ENCODE assay signal across 8 cellular contexts in genomic region chr5:124649548-124650501, GRCh38.
DNase-seq lines count a peak whose midpoint lies in the region; ATAC-seq, FAIRE-seq and TF ChIP-seq lines count a peak whose summit lies in the region.

No MANE protein-coding gene starts in this region.

- TF ChIP-seq RAD21 in H1 (IDR thresholded peaks at IDR 0.05 in 1 of 2, conservative IDR thresholded peaks at IDR 0.05 in 1 of 2; ENCODE audit: low read depth in 2 of 2, low read length in 2 of 2): no peak

- no peak overlapping the region for H2BK5ac ChIP-seq in H1 (ENCODE audit: low read depth, low read length)

- H2BK20ac ChIP-seq in H1 (ENCODE audit: low read length): no peak overlapping the region

- ATAC-seq in GM19324 (IDR thresholded peaks at IDR 0.05; ENCODE audit: low FRiP score, unreplicated experiment) (peak; percentile 85), HG03378 (IDR thresholded peaks at IDR 0.05; ENCODE audit: unreplicated experiment) (peak; percentile 79)
- ATAC-seq in activated CD8-positive, alpha-beta T cell treated with anti-CD3 and anti-CD28 coated beads for 36 hours: peak; percentile 93

- no peak overlapping the region for H2BK120ac ChIP-seq in H1 (replicated peaks; ENCODE audit: low read depth, low read length)

- H3K56ac ChIP-seq in H1 (replicated peaks; ENCODE audit: insufficient read length, low read depth, low read length): no peak overlapping the region

- CTCF ChIA-PET in activated CD8-positive, alpha-beta T cell treated with anti-CD3 and anti-CD28 coated beads for 36 hours (lab: Charles Lee): no interaction called here
- CTCF ChIA-PET in H1 (lab: Charles Lee; ENCODE audit: partially characterized antibody): no interaction called here

- peak overlapping the region; percentile 78 for H3K27ac Mint-ChIP-seq in activated CD8-positive, alpha-beta T cell treated with anti-CD3 and anti-CD28 coated beads for 36 hours
- peak overlapping the region; percentile 67 for H3K27ac Mint-ChIP-seq in stimulated activated naive CD8-positive, alpha-beta T cell treated with anti-CD3 and anti-CD28 coated beads, Interleukin-15, Interleukin-2, amounts not matched to agents 100 ng/mL and 50 ng/mL, for 24 hours

- H3K27ac ChIP-seq in H1 (ENCODE audit: low read depth, low read length): no peak overlapping the region
- peak overlapping the region; percentile 6 for H3K27ac ChIP-seq in muscle layer of duodenum (ENCODE audit: low read length)

- H3K4ac ChIP-seq in H1 (replicated peaks; ENCODE audit: insufficient read length, low read depth, low read length): no peak overlapping the region

- peaks cover 8% of the 10 kb centered on the region; the same call in 1 of the 2 replicates for H3K79me1 ChIP-seq in H1 (ENCODE audit: low read depth, low read length)

- H2AFZ ChIP-seq in H1 (ENCODE audit: low read length): no peak overlapping the region

- H4K5ac ChIP-seq in H1 (ENCODE audit: insufficient read length, low read depth, low read length): no peak overlapping the region

- H3K27me3 ChIP-seq in H1 (replicated peaks in 1 of 4; ENCODE audit: control insufficient read depth in 3 of 4, extremely low read depth in 1 of 4, insufficient read depth in 3 of 4, low read length in 3 of 4) (no peaks in the 10 kb centered on the region), muscle layer of duodenum (ENCODE audit: low read depth, low read length) (no peaks in the 10 kb centered on the region)

- H3K4me3 Mint-ChIP-seq in activated CD8-positive, alpha-beta T cell treated with anti-CD3 and anti-CD28 coated beads for 36 hours: peak overlapping the region; percentile 47
- H3K4me3 Mint-ChIP-seq in stimulated activated naive CD8-positive, alpha-beta T cell treated with anti-CD3 and anti-CD28 coated beads, Interleukin-15, Interleukin-2, amounts not matched to agents 100 ng/mL and 50 ng/mL, for 24 hours: peak overlapping the region; percentile 62

- no peak overlapping the region for H4K8ac ChIP-seq in H1 (ENCODE audit: extremely low read depth, insufficient read depth, low read length)

- peaks cover 2% of the 10 kb centered on the region; the same call in 1 of the 2 replicates for H3K23me2 ChIP-seq in H1 (ENCODE audit: low read depth, low read length)

- H3K9me3 ChIP-seq in H1 (ENCODE audit: insufficient read depth in 2 of 2, low read depth in 1 of 2, low read length in 1 of 2) (no peaks in the 10 kb centered on the region), muscle layer of duodenum (ENCODE audit: control insufficient read depth in 1 of 2, low read length in 2 of 2) (no peaks in the 10 kb centered on the region)

- peak; percentile 87 for DNase-seq in AG20443 (ENCODE audit: low spot score)
- peak; percentile 98 for DNase-seq in NCI-H69 (lab: John Stamatoyannopoulos, UW)
- DNase-seq in activated CD8-positive, alpha-beta T cell treated with anti-CD3 and anti-CD28 coated beads for 36 hours: peak; percentile 83
- DNase-seq in H1 (ENCODE audit: low read depth in 1 of 2, low spot score in 2 of 2): no peak

- H4K91ac ChIP-seq in H1 (replicated peaks; ENCODE audit: insufficient read length, low read length): no peak overlapping the region

- FAIRE-seq in H1 (lab: Jason Lieb, UNC): no peak

- H4K20me1 ChIP-seq in H1 (replicated peaks in 1 of 2; ENCODE audit: control insufficient read depth in 1 of 2, insufficient read depth in 2 of 2, low read length in 2 of 2): peaks cover 0 to 3% of the 10 kb centered on the region in 2 experiments

- POLR2A ChIA-PET in activated CD8-positive, alpha-beta T cell treated with anti-CD3 and anti-CD28 coated beads for 36 hours (lab: Charles Lee): interaction anchor here (1.0 kb wide), 1 partner anchor 37 kb away, joined by 3 read pairs; no protein-coding TSS in a partner anchor
- POLR2A ChIA-PET in H1 (lab: Charles Lee; ENCODE audit: partially characterized antibody): interaction anchor here (1.2 kb wide), 1 partner anchor 10 kb away, joined by 4 read pairs; no protein-coding TSS in a partner anchor

- TF ChIP-seq POLR2A in H1 (IDR thresholded peaks at IDR 0.05; ENCODE audit: control extremely low read depth in 1 of 2, low read depth in 2 of 2, low read length in 2 of 2): no peak

- 0 out of 2 replicates have a peak overlapping the region, but pooled peaks have one; percentile 3 for H2AK5ac ChIP-seq in H1 (ENCODE audit: low read depth, low read length)

- H3K27me3 Mint-ChIP-seq in activated CD8-positive, alpha-beta T cell treated with anti-CD3 and anti-CD28 coated beads for 36 hours: peaks cover 32% of the 10 kb centered on the region
- peaks cover 39% of the 10 kb centered on the region for H3K27me3 Mint-ChIP-seq in stimulated activated naive CD8-positive, alpha-beta T cell treated with anti-CD3 and anti-CD28 coated beads, Interleukin-15, Interleukin-2, amounts not matched to agents 100 ng/mL and 50 ng/mL, for 24 hours

- no peak overlapping the region for H3K4me2 ChIP-seq in H1 (ENCODE audit: insufficient read depth in 1 of 2, low read depth in 2 of 2, low read length in 2 of 2)

- intact Hi-C loops in activated CD8-positive, alpha-beta T cell treated with anti-CD3 and anti-CD28 coated beads for 36 hours (cut with micrococcal nuclease): loop anchor here (5.0 kb wide), 1 partner anchor 68 kb away; no protein-coding TSS in a partner anchor

- peaks cover 7 to 24% (median 20%) of the 10 kb centered on the region in 4 experiments; a peak in 7 of 8 replicates for H3K36me3 ChIP-seq in H1 (ENCODE audit: control insufficient read depth in 2 of 4, insufficient read depth in 4 of 4, low read length in 3 of 4)
- peaks cover 0 to 5% of the 10 kb centered on the region in 2 donors for H3K36me3 ChIP-seq in muscle layer of duodenum (ENCODE audit: control insufficient read depth in 1 of 2, insufficient read depth in 2 of 2, low read length in 2 of 2)

- peaks cover 0 to 17% (median 7%) of the 10 kb centered on the region in 4 experiments; a peak in 5 of 7 replicates for H3K4me1 ChIP-seq in H1 (replicated peaks in 1 of 4; ENCODE audit: control insufficient read depth in 3 of 4, insufficient read depth in 4 of 4, low read length in 3 of 4)
- H3K4me1 ChIP-seq in muscle layer of duodenum (ENCODE audit: control insufficient read depth in 1 of 2, insufficient read depth in 2 of 2, low read length in 2 of 2): peaks cover 26 to 35% of the 10 kb centered on the region in 2 donors

- H3K14ac ChIP-seq in H1 (ENCODE audit: insufficient read length): no peak overlapping the region

- H3K79me2 ChIP-seq in H1 (ENCODE audit: control insufficient read depth in 1 of 2, insufficient read depth in 2 of 2, low read length in 2 of 2): peaks cover 4 to 66% of the 10 kb centered on the region in 2 experiments; a peak in 3 of 4 replicates

- H3K9me3 Mint-ChIP-seq in activated CD8-positive, alpha-beta T cell treated with anti-CD3 and anti-CD28 coated beads for 36 hours: no peaks in the 10 kb centered on the region
- H3K9me3 Mint-ChIP-seq in stimulated activated naive CD8-positive, alpha-beta T cell treated with anti-CD3 and anti-CD28 coated beads, Interleukin-15, Interleukin-2, amounts not matched to agents 100 ng/mL and 50 ng/mL, for 24 hours: no peaks in the 10 kb centered on the region

- no peak for TF ChIP-seq EP300 in H1 (IDR thresholded peaks at IDR 0.05; ENCODE audit: borderline replicate concordance in 1 of 2, low read depth in 2 of 2, low read length in 2 of 2)

- no peak for TF ChIP-seq CTCF in activated CD8-positive, alpha-beta T cell treated with anti-CD3 and anti-CD28 coated beads for 36 hours (IDR thresholded peaks at IDR 0.05)
- no peak for TF ChIP-seq CTCF in H1 (IDR thresholded peaks at IDR 0.05; ENCODE audit: control extremely low read depth in 1 of 3, insufficient read depth in 1 of 3, low read depth in 1 of 3, low read length in 3 of 3)

- H2BK12ac ChIP-seq in H1 (ENCODE audit: low read depth, low read length): no peak overlapping the region

- H3K18ac ChIP-seq in H1 (ENCODE audit: extremely low read depth, low read length): no peak overlapping the region; the same call in 1 of the 2 replicates

- no peak overlapping the region for H3K9ac ChIP-seq in H1 (replicated peaks in 1 of 4; ENCODE audit: extremely low read depth in 1 of 4, low read depth in 3 of 4, low read length in 3 of 4)

- peaks cover 27% of the 10 kb centered on the region for H3K4me1 Mint-ChIP-seq in activated CD8-positive, alpha-beta T cell treated with anti-CD3 and anti-CD28 coated beads for 36 hours (ENCODE audit: low read depth)
- peaks cover 44% of the 10 kb centered on the region for H3K4me1 Mint-ChIP-seq in stimulated activated naive CD8-positive, alpha-beta T cell treated with anti-CD3 and anti-CD28 coated beads, Interleukin-15, Interleukin-2, amounts not matched to agents 100 ng/mL and 50 ng/mL, for 24 hours (ENCODE audit: low read depth)

- no peak overlapping the region for H2BK15ac ChIP-seq in H1 (ENCODE audit: low read length)

- 89% methylated on average over 15 of the region's 15 CpGs; no CpG with 5 or more reads in 1 of the 2 experiments for WGBS in H1 (ENCODE audit: extremely low coverage in 1 of 2, insufficient coverage in 1 of 2, insufficient read length in 1 of 2, insufficient replicate concordance in 2 of 2, low coverage in 1 of 2, low lambda C conversion rate in 2 of 2, missing lambda C conversion rate in 1 of 2), 2 experiments

- no peak overlapping the region for H3K23ac ChIP-seq in H1 (ENCODE audit: insufficient read length)

- H3K4me3 ChIP-seq in H1 (ENCODE audit: extremely low read depth in 1 of 4, insufficient read depth in 2 of 4, low read depth in 3 of 4, low read length in 4 of 4) (no peak overlapping the region), muscle layer of duodenum (ENCODE audit: low read depth in 1 of 2, low read length in 2 of 2) (peak overlapping the region in 1 of 2 donors; percentile 4)

- no peaks in the 10 kb centered on the region for H3K36me3 Mint-ChIP-seq in activated CD8-positive, alpha-beta T cell treated with anti-CD3 and anti-CD28 coated beads for 36 hours (ENCODE audit: low read depth)
- no peaks in the 10 kb centered on the region for H3K36me3 Mint-ChIP-seq in stimulated activated naive CD8-positive, alpha-beta T cell treated with anti-CD3 and anti-CD28 coated beads, Interleukin-15, Interleukin-2, amounts not matched to agents 100 ng/mL and 50 ng/mL, for 24 hours (ENCODE audit: low read depth)

TF ChIP-seq in H1, 55 proteins besides CTCF, POLR2A, EP300 and RAD21 (continues in another document):
- TF ChIP-seq TBP (IDR thresholded peaks at IDR 0.05; ENCODE audit: low read depth, low read length) (no peak), SP1 (IDR thresholded peaks at IDR 0.05; ENCODE audit: low read depth, low read length) (no peak), POLR2AphosphoS5 (IDR thresholded peaks at IDR 0.05; ENCODE audit: low read depth, low read length) (no peak), CHD2 (IDR thresholded peaks at IDR 0.05; ENCODE audit: low read length) (no peak), KDM1A (IDR thresholded peaks at IDR 0.05; ENCODE audit: borderline replicate concordance, low read length) (no peak), CBX5 (IDR thresholded peaks at IDR 0.05; ENCODE audit: low read depth, low read length) (no peak), RXRA (IDR thresholded peaks at IDR 0.05; ENCODE audit: insufficient read depth, low read depth, low read length) (no peak), NRF1 (IDR thresholded peaks at IDR 0.05; ENCODE audit: low read depth, low read length) (no peak), GABPA (IDR thresholded peaks at IDR 0.05; ENCODE audit: borderline replicate concordance, insufficient read depth, low read length) (no peak), KDM4A (IDR thresholded peaks at IDR 0.05; ENCODE audit: low read depth, low read length, severe bottlenecking) (no peak)

Comparison
In these comparisons a context has a peak if more than half of its experiments do, and no peak if none do; other contexts are left out.
1. DNase-seq: peak in AG20443 (single experiment), NCI-H69 (single experiment) and activated CD8-positive, alpha-beta T cell treated with anti-CD3 and anti-CD28 coated beads for 36 hours (single experiment); none in H1 (0 of 2).
2. Peak in every context shown above with its lines, with median percentiles within 50 percentile points of each other: ATAC-seq.